In genomic region chr11:122863704-122864326, GRCh38 we compare ENCODE assay signal across 1 cellular context.
TF ChIP-seq lines count a peak whose summit lies in the region.

No MANE protein-coding gene starts in this region.

TF ChIP-seq in GM12878, 131 proteins besides CTCF, POLR2A, EP300 and RAD21:
- no peak for TF ChIP-seq NBN (IDR thresholded peaks at IDR 0.05)
- peak; percentile 83; the same call in 1 of the 2 replicates for TF ChIP-seq SMC3 (IDR thresholded peaks at IDR 0.05; ENCODE audit: borderline replicate concordance, low read length)
- TF ChIP-seq RAD51 (IDR thresholded peaks at IDR 0.05), result no peak
- 0 out of 2 replicates have a peak, but pooled peaks have one; percentile 29 for TF ChIP-seq YY1 (IDR thresholded peaks at IDR 0.05; ENCODE audit: low read depth, low read length)
- TF ChIP-seq ELK1 (IDR thresholded peaks at IDR 0.05; ENCODE audit: low read depth, low read length), result no peak
- TF ChIP-seq TCF7 (IDR thresholded peaks at IDR 0.05; ENCODE audit: borderline replicate concordance), result no peak
- no peak for TF ChIP-seq STAT3 (IDR thresholded peaks at IDR 0.05; ENCODE audit: low read depth, low read length)
- TF ChIP-seq SUPT20H (IDR thresholded peaks at IDR 0.05; ENCODE audit: borderline replicate concordance, control insufficient read depth, low read depth, low read length), result no peak
- no peak for TF ChIP-seq FOXM1 (IDR thresholded peaks at IDR 0.05; ENCODE audit: low read depth, low read length)
- TF ChIP-seq MXI1 (IDR thresholded peaks at IDR 0.05; ENCODE audit: low read depth, low read length), result no peak
- TF ChIP-seq IRF4 (IDR thresholded peaks at IDR 0.05; ENCODE audit: low read depth, low read length), result no peak
- no peak for TF ChIP-seq YBX1 (IDR thresholded peaks at IDR 0.05)
- peak; percentile 12; the same call in 1 of the 2 replicates for TF ChIP-seq RUNX3 (IDR thresholded peaks at IDR 0.05; ENCODE audit: low read length)
TF ChIP-seq in GM12878: peak in this region for 3.
